In genomic region chr21:33491373-33492102, GRCh38 we compare ENCODE assay signal across 8 cellular contexts. TPM values are rescaled to one million over a fixed set of nuclear protein-coding genes. Genes with fewer than 3 reads are reported as not detected.
A peak's percentile ranks its signal among the peaks of the same experiment; 100 is the strongest.
DNase-seq lines count a peak whose midpoint lies in the region; TF ChIP-seq lines count a peak whose summit lies in the region.

Gene DNAJC28 (minus strand): TSS chr21:33491716. CDS start chr21:33489393, 2,323 bp downstream.

- peak within 1 kb of the TSS; percentile 87 for H3K4me2 ChIP-seq in Loucy (ENCODE audit: low read depth, low read length, poor library complexity, severe bottlenecking)

- H3K9me3 ChIP-seq in ES-I3 (ENCODE audit: control insufficient read depth, insufficient read depth, low read length) (no peaks in the 10 kb centered on the region), Loucy (ENCODE audit: insufficient read depth, low read depth, low read length) (no peaks in the 10 kb centered on the region), stomach smooth muscle (ENCODE audit: control insufficient read depth in 2 of 2, low read length in 2 of 2) (no peaks in the 10 kb centered on the region)

- peaks cover 12% of the 10 kb centered on the region for H3K27me3 Mint-ChIP-seq in neural crest cell (ENCODE audit: low read depth)

- no peaks in the 10 kb centered on the region; the same call in 1 of the 2 replicates for H3K27me3 ChIP-seq in H7 (ENCODE audit: control insufficient read depth, insufficient read depth, low read length)
- H3K27me3 ChIP-seq in Loucy (ENCODE audit: insufficient read depth, low read length, poor library complexity, severe bottlenecking), result no peaks in the 10 kb centered on the region
- no peaks in the 10 kb centered on the region for H3K27me3 ChIP-seq in stomach smooth muscle (ENCODE audit: control insufficient read depth in 1 of 2, insufficient read depth in 2 of 2, low read length in 2 of 2)

- no peaks in the 10 kb centered on the region for H3K9me2 ChIP-seq in Loucy (replicated peaks; ENCODE audit: low read depth, low read length)

- no peaks in the 10 kb centered on the region for H3K79me2 ChIP-seq in Loucy (ENCODE audit: insufficient read depth, low read length)

- H3K27ac ChIP-seq in stomach smooth muscle (ENCODE audit: low read length), result peak within 1 kb of the TSS; percentile 71

- peak within 1 kb of the TSS; percentile 93 for H3K27ac Mint-ChIP-seq in neural crest cell (ENCODE audit: unreplicated experiment)

- peak within 1 kb of the TSS; percentile 92 for H2AFZ ChIP-seq in Loucy (ENCODE audit: low read length)

- H3K36me3 ChIP-seq in ES-I3 (ENCODE audit: insufficient read depth, low read length) (no peaks in the 10 kb centered on the region), H7 (replicated peaks; ENCODE audit: control insufficient read depth, insufficient read depth, low read length) (no peaks in the 10 kb centered on the region), Loucy (ENCODE audit: insufficient read depth, low read length) (no peaks in the 10 kb centered on the region), stomach smooth muscle (ENCODE audit: control insufficient read depth in 2 of 2, insufficient read depth in 2 of 2, low read length in 2 of 2) (no peaks in the 10 kb centered on the region)

- H3K36me3 Mint-ChIP-seq in neural crest cell (ENCODE audit: low read depth), result no peaks in the 10 kb centered on the region

- peaks cover 12% of the 10 kb centered on the region for H3K4me1 Mint-ChIP-seq in neural crest cell

- TF ChIP-seq CTCF in Loucy (conservative IDR thresholded peaks at IDR 0.05; ENCODE audit: low read length), result no peak
- no peak for TF ChIP-seq CTCF in foreskin fibroblast (IDR thresholded peaks at IDR 0.05; ENCODE audit: low read depth, low read length)
- no peak for TF ChIP-seq CTCF in neural crest cell (conservative IDR thresholded peaks at IDR 0.05)

- peak within 1 kb of the TSS; percentile 88 for H3K4me3 Mint-ChIP-seq in neural crest cell

- no peaks in the 10 kb centered on the region for H3K9me3 Mint-ChIP-seq in neural crest cell

- H3F3A ChIP-seq in Loucy (ENCODE audit: low read depth), result no peaks in the 10 kb centered on the region

- H3K4me1 ChIP-seq in ES-I3 (ENCODE audit: insufficient read depth, low read length), result no peaks in the 10 kb centered on the region; the same call in 1 of the 2 replicates
- H3K4me1 ChIP-seq in Loucy (ENCODE audit: insufficient read depth, low read length, poor library complexity, severe bottlenecking), result peaks cover 5% of the 10 kb centered on the region
- H3K4me1 ChIP-seq in stomach smooth muscle (ENCODE audit: control insufficient read depth, insufficient read depth, low read length), result peaks cover 6% of the 10 kb centered on the region

- H3K9ac ChIP-seq in ES-I3 (ENCODE audit: low read depth, low read length) (peak within 1 kb of the TSS; percentile 74), Loucy (ENCODE audit: low read depth, low read length, poor library complexity, severe bottlenecking) (peak within 1 kb of the TSS; percentile 61), stomach smooth muscle (ENCODE audit: low read length in 2 of 2) (peak within 1 kb of the TSS; percentile 75 to 81)

- peak within 1 kb of the TSS; percentile 55 for H3K4me3 ChIP-seq in H7 (ENCODE audit: insufficient read depth, low read depth, low read length)
- peak within 1 kb of the TSS; percentile 75 for H3K4me3 ChIP-seq in Loucy (ENCODE audit: low read length, poor library complexity, severe bottlenecking)
- H3K4me3 ChIP-seq in foreskin fibroblast (ENCODE audit: low read depth in 1 of 2, low read length in 2 of 2), result peak within 1 kb of the TSS; percentile 77 to 88
- peak within 1 kb of the TSS; percentile 82 to 98 for H3K4me3 ChIP-seq in stomach smooth muscle (ENCODE audit: low read length in 2 of 2)

- H4K20me1 ChIP-seq in Loucy (ENCODE audit: insufficient read depth, low read length, poor library complexity, severe bottlenecking), result no peaks in the 10 kb centered on the region

- DNase-seq in H7, result peak; percentile 98
- peak; percentile 90 to 92 for DNase-seq in SHP77 (lab: John Stamatoyannopoulos, UW)
- peak; percentile 95 for DNase-seq in activated gamma-delta T cell treated with Interleukin-2 at 50 U/mL for 16 hours
- peak; percentile 85 to 97 for DNase-seq in foreskin fibroblast
- DNase-seq in neural crest cell (ENCODE audit: low read depth, low spot score), result peak; percentile 94

RNA-seq across cellular contexts. Expression of gene DNAJC28, which starts in this region (rescaled TPM):
- total RNA-seq in H7 (2014; rRNA removed; shearing (Covaris generic)), result 1.0 and 1.4 TPM in 2 replicates
- total RNA-seq in neural crest cell, result 2.4 and 2.7 TPM in 2 replicates

Comparison
In these comparisons a context has a peak if more than half of its experiments do, and no peak if none do; other contexts are left out.
1. Peak in every context shown above with its lines: DNase-seq, H3K4me3 ChIP-seq and H3K27ac ChIP-seq.